Comparison of ENCODE assay signal across 9 cellular contexts in genomic region chr20:45347936-45348809, GRCh38. TPM values are rescaled to one million over a fixed set of nuclear protein-coding genes. Genes with fewer than 3 reads are reported as not detected.
DNase-seq lines count a peak whose midpoint lies in the region; ATAC-seq, FAIRE-seq and TF ChIP-seq lines count a peak whose summit lies in the region.
"Had no signal": no experiment of that assay in that cellular context is flagged by ENCODE, and none has a peak within 500 bp of the region (broad histone marks: within the 10 kb centered on the region; RNA-seq: fewer than 3 reads in every experiment).

SDC4 (minus strand) TSS chr20:45348424; CDS start chr20:45348384, 40 bp downstream.

- DNase-seq in NCI-H1105 treated with DMSO at 0.1 percent for 48 hours (lab: John Stamatoyannopoulos, UW) (peak; percentile 34), HepG2 (ENCODE audit: low spot score) (no peak)
- peak; percentile 54 for DNase-seq in activated CD4-positive, alpha-beta T cell treated with anti-CD3 and anti-CD28 coated beads, Interleukin-2, amount 50 U/mL, for 1 hour
- DNase-seq in stimulated activated CD4-positive, alpha-beta T cell treated with anti-CD3 and anti-CD28 coated beads, Interleukin-4, amount 100 ng/mL, for 48 hours (ENCODE audit: low read depth in 2 of 2) = peak; percentile 51 to 59

- H3K36me3 Mint-ChIP-seq in dendritic cell treated with granulocyte-macrophage colony-stimulating factor and Interleukin-4, amounts not matched to agents 40 ng/mL and 50 ng/mL, for 4 days (ENCODE audit: low read depth) = peaks cover 6% of the 10 kb centered on the region

- POLR2A ChIA-PET in HepG2 (lab: Yijun Ruan, JAX) = interaction anchor here (1.1 to 29.5 kb wide), 7 partner anchors 5 to 463 kb away, joined by 3 to 1422 read pairs (median 14); partner anchors contain the start of genes PIGT, SDC4, SYS1 and YWHAB

- H3K4me1 ChIP-seq in ES-I3 (ENCODE audit: insufficient read depth, low read length) (peaks cover 40% of the 10 kb centered on the region), HepG2 (ENCODE audit: insufficient read depth, low read length) (peaks cover 69% of the 10 kb centered on the region)

- H3K4me1 Mint-ChIP-seq in dendritic cell treated with granulocyte-macrophage colony-stimulating factor and Interleukin-4, amounts not matched to agents 40 ng/mL and 50 ng/mL, for 4 days (ENCODE audit: low read depth) = peaks cover 57% of the 10 kb centered on the region

- peak within 1 kb of the TSS; percentile 83 for H3K27ac Mint-ChIP-seq in dendritic cell treated with granulocyte-macrophage colony-stimulating factor and Interleukin-4, amounts not matched to agents 40 ng/mL and 50 ng/mL, for 4 days

- peak within 1 kb of the TSS; percentile 79 to 87 (median 87) for H3K4me3 ChIP-seq in HepG2 (replicated peaks in 1 of 3; ENCODE audit: insufficient read depth in 1 of 3, low read depth in 2 of 3, low read length in 3 of 3)

- H3K36me3 ChIP-seq in ES-I3 (ENCODE audit: insufficient read depth, low read length) (no peaks in the 10 kb centered on the region), HepG2 (replicated peaks in 1 of 2; ENCODE audit: control insufficient read depth in 1 of 2, insufficient read depth in 2 of 2, low read length in 2 of 2) (no peaks in the 10 kb centered on the region)

- H3K4me2 ChIP-seq in HepG2 (ENCODE audit: low read depth, low read length) = peak within 1 kb of the TSS; percentile 99

- peak; percentile 96 to 99 for TF ChIP-seq POLR2A in HepG2 (IDR thresholded peaks at IDR 0.05; ENCODE audit: insufficient read depth in 1 of 2, low read depth in 2 of 2, low read length in 2 of 2)

- no peaks in the 10 kb centered on the region for H3K9me3 ChIP-seq in ES-I3 (ENCODE audit: control insufficient read depth, insufficient read depth, low read length)
- no peaks in the 10 kb centered on the region for H3K9me3 ChIP-seq in HepG2 (ENCODE audit: low read length)

- H3K9ac ChIP-seq in ES-I3 (ENCODE audit: low read depth, low read length) (peak within 1 kb of the TSS; percentile 83), HepG2 (ENCODE audit: insufficient read depth, low read depth, low read length) (peak within 1 kb of the TSS; percentile 76)

- peak within 1 kb of the TSS; percentile 80 for H3K4me3 Mint-ChIP-seq in dendritic cell treated with granulocyte-macrophage colony-stimulating factor and Interleukin-4, amounts not matched to agents 40 ng/mL and 50 ng/mL, for 4 days

- peak; percentile 44; the same call in 1 of the 2 replicates for TF ChIP-seq RAD21 in HepG2 (CRISPR knock-in tag; IDR thresholded peaks at IDR 0.05)

- intact Hi-C loops in dendritic cell treated with granulocyte-macrophage colony-stimulating factor and Interleukin-4, amounts not matched to agents 40 ng/mL and 50 ng/mL, for 4 days (cut with micrococcal nuclease) = no loop called here
- intact Hi-C loops in HepG2 (cut with micrococcal nuclease; ENCODE audit: unreplicated experiment) = no loop called here

- H3K27me3 Mint-ChIP-seq in dendritic cell treated with granulocyte-macrophage colony-stimulating factor and Interleukin-4, amounts not matched to agents 40 ng/mL and 50 ng/mL, for 4 days = no peaks in the 10 kb centered on the region

- peaks cover 1 to 11% of the 10 kb centered on the region in 2 experiments; a peak in 2 of 5 replicates for H3K27me3 ChIP-seq in HepG2 (ENCODE audit: control insufficient read depth in 1 of 2, insufficient read depth in 2 of 2, low read length in 2 of 2)

- 2% methylated on average over 41 of the region's 78 CpGs for whole genome bisulfite sequencing in HepG2 (ENCODE audit: low lambda C conversion rate)

- peaks cover 28% of the 10 kb centered on the region for H3K79me2 ChIP-seq in HepG2 (ENCODE audit: insufficient read depth, low read length)

- FAIRE-seq in HepG2 (lab: Jason Lieb, UNC) = no peak
- FAIRE-seq: colon had no signal

- peak; percentile 55 for ATAC-seq in HepG2
- no peak for ATAC-seq in GM19395 (IDR thresholded peaks at IDR 0.05; ENCODE audit: unreplicated experiment)
- ATAC-seq in GM18873 (IDR thresholded peaks at IDR 0.05; ENCODE audit: low FRiP score, unreplicated experiment) = no peak

- no peaks in the 10 kb centered on the region for H3K9me3 Mint-ChIP-seq in dendritic cell treated with granulocyte-macrophage colony-stimulating factor and Interleukin-4, amounts not matched to agents 40 ng/mL and 50 ng/mL, for 4 days

- peak within 1 kb of the TSS; percentile 53 for H3K27ac ChIP-seq in HepG2 (ENCODE audit: extremely low read length, insufficient read depth, low read length)

- in situ Hi-C loops in HepG2 (cut with HindIII; ENCODE audit: extremely low pct_ligation_motif_present, low pct_unique_long_range_greater_than_20kb) = no loop called here

- CTCF ChIA-PET in HepG2 (lab: Yijun Ruan, JAX; ENCODE audit: low intra/inter-chr PET ratio, low total read pairs) = no interaction called here

- TF ChIP-seq EP300 in HepG2 (IDR thresholded peaks at IDR 0.05; ENCODE audit: low read depth in 2 of 2, low read length in 2 of 2) (no peak), HepG2 (CRISPR knock-in tag; IDR thresholded peaks at IDR 0.05; ENCODE audit: borderline replicate concordance) (no peak)

- BruUV-seq in HepG2 (replicated peaks; lab: Mats Ljungman, UMichigan) = no TSS peak

- TF ChIP-seq CTCF in HepG2 (CRISPR knock-in tag; IDR thresholded peaks at IDR 0.05) = no peak

- H4K20me1 ChIP-seq in HepG2 (ENCODE audit: insufficient read depth, low read length) = peaks cover 8% of the 10 kb centered on the region; the same call in 1 of the 2 replicates

- H2AFZ ChIP-seq in HepG2 (ENCODE audit: low read length) = no peak within 1 kb of the TSS

TF ChIP-seq in HepG2, 621 proteins besides CTCF, POLR2A, EP300 and RAD21 (continues in another document):
- TF ChIP-seq NCOR1 (IDR thresholded peaks at IDR 0.05; ENCODE audit: borderline replicate concordance, low read length) = no peak
- TF ChIP-seq SAFB2 (CRISPR knock-in tag; IDR thresholded peaks at IDR 0.05; ENCODE audit: borderline replicate concordance, low read depth) = peak; percentile 95; the same call in 1 of the 2 replicates
- peak; percentile 98 for TF ChIP-seq RBFOX2 (IDR thresholded peaks at IDR 0.05; ENCODE audit: low read depth, low read length)

RNA-seq across cellular contexts. Expression of gene SDC4, which starts in this region (rescaled TPM):
- 36.0 and 65.1 TPM in 2 replicates for total RNA-seq in HepG2 (2016; rRNA removed; fragmentation: Illumina TruSeq; extraction: Trizol)
- 6.2 and 6.3 TPM in 2 replicates for total RNA-seq in HepG2 (2016; cell fraction: cytosol; rRNA removed; fragmentation: Illumina TruSeq; extraction: Trizol; ENCODE audit: low read depth)
- 34.4 and 64.3 TPM in 2 replicates for total RNA-seq in HepG2 (2016; cell fraction: insoluble cytoplasmic fraction; rRNA removed; fragmentation: Illumina TruSeq; extraction: Trizol)
- total RNA-seq in HepG2 (2016; cell fraction: membrane; rRNA removed; fragmentation: Illumina TruSeq; extraction: Trizol) = 21.2 and 23.6 TPM in 2 replicates
- 61.5 and 66.3 TPM in 2 replicates for total RNA-seq in HepG2 (2016; cell fraction: nucleus; rRNA removed; fragmentation: Illumina TruSeq; extraction: Trizol)
- polyA plus RNA-seq in HepG2 (2011; rRNA removed) = 49.0 and 67.2 TPM in 2 replicates
- 51.5 and 81.1 TPM in 2 replicates for polyA plus RNA-seq in HepG2 (2011; cell fraction: cytosol; rRNA removed)
- 16.0 and 26.7 TPM in 2 replicates for polyA plus RNA-seq in HepG2 (2011; cell fraction: nucleus; rRNA removed)
- 44.1 and 51.7 TPM in 2 replicates for polyA plus RNA-seq in HepG2 (2012)
- 5.0 TPM in 2 replicates for polyA plus RNA-seq in HepG2 (2016; cell fraction: cytosol; fragmentation: Illumina TruSeq; extraction: Trizol; ENCODE audit: low read depth)
- polyA plus RNA-seq in HepG2 (2016; cell fraction: insoluble cytoplasmic fraction; fragmentation: Illumina TruSeq; extraction: Trizol; ENCODE audit: low read depth) = 33.1 and 34.5 TPM in 2 replicates
- polyA plus RNA-seq in HepG2 (2016; cell fraction: membrane; fragmentation: Illumina TruSeq; extraction: Trizol; ENCODE audit: low read depth) = 13.3 and 15.5 TPM in 2 replicates
- 86.0 and 86.3 TPM in 2 replicates for polyA plus RNA-seq in HepG2 (2016; cell fraction: nucleus; fragmentation: Illumina TruSeq; extraction: Trizol; ENCODE audit: insufficient read depth, low read depth)
- 33.3 and 94.7 TPM in 2 replicates for polyA minus RNA-seq in HepG2 (2011; rRNA and poly(A)+ RNA removed; ENCODE audit: low replicate concordance)
- polyA minus RNA-seq in HepG2 (2011; cell fraction: cytosol; rRNA and poly(A)+ RNA removed) = 68.1 and 88.6 TPM in 2 replicates
- 15.1 and 31.3 TPM in 2 replicates for polyA minus RNA-seq in HepG2 (2011; cell fraction: nucleus; rRNA and poly(A)+ RNA removed)
